In genomic region chr7:66921396-66921917, GRCh38 we compare ENCODE assay signal across 8 cellular contexts. TPM values are rescaled to one million over a fixed set of nuclear protein-coding genes. Genes with fewer than 3 reads are reported as not detected.
DNase-seq lines count a peak whose midpoint lies in the region; ATAC-seq and TF ChIP-seq lines count a peak whose summit lies in the region.

No MANE protein-coding gene starts in this region.

- 0% methylated on average over 11 to 39 of the region's 47 CpGs for WGBS in testis, 2 donors

- H3K27ac Mint-ChIP-seq in CD14-positive monocyte (peak overlapping the region; percentile 87 to 95 (median 93)), T-helper 17 cell (peak overlapping the region; percentile 94)

- peaks cover 26% of the 10 kb centered on the region for H3K4me1 Mint-ChIP-seq in CD14-positive monocyte
- peaks cover 22% of the 10 kb centered on the region for H3K4me1 Mint-ChIP-seq in T-helper 17 cell

- H3K9me3 Mint-ChIP-seq in CD14-positive monocyte = peaks cover 0 to 2% (median 0%) of the 10 kb centered on the region in 7 donors

- intact Hi-C loops in CD14-positive monocyte (cut with micrococcal nuclease) (loop anchor here (5.0 kb wide), 2 partner anchors 66 to 79 kb away; no protein-coding TSS in a partner anchor), dorsolateral prefrontal cortex (cut with DNase I) (loop anchor here (2.0 kb wide), 3 partner anchors 73 to 181 kb away; partner anchors contain the start of genes RABGEF1 (in 1 of the 2) and SBDS (in 1 of the 2)), testis (cut with DNase I; ENCODE audit: low total_unique reads) (no loop called here)

- H3K4me3 ChIP-seq in dorsolateral prefrontal cortex = peak overlapping the region; percentile 62 to 99 (median 92)
- peak overlapping the region; percentile 86 to 91 for H3K4me3 ChIP-seq in testis

- no peaks in the 10 kb centered on the region for H3K36me3 ChIP-seq in testis (ENCODE audit: low read depth, missing control alignments)

- TF ChIP-seq POLR2A in testis (IDR thresholded peaks at IDR 0.05) = no peak

- H3K9me3 ChIP-seq in T-helper 17 cell (ENCODE audit: control insufficient read depth, low read length, poor library complexity, severe bottlenecking) (no peaks in the 10 kb centered on the region), testis (no peaks in the 10 kb centered on the region)

- ATAC-seq in GM19372 (IDR thresholded peaks at IDR 0.05; ENCODE audit: low read depth, unreplicated experiment) (peak; percentile 23), HG03520 (IDR thresholded peaks at IDR 0.05; ENCODE audit: unreplicated experiment) (peak; percentile 22), T-helper 17 cell (peak; percentile 1)

- H3K4me1 ChIP-seq in testis = peaks cover 11% of the 10 kb centered on the region

- H3K27ac ChIP-seq in dorsolateral prefrontal cortex (peak overlapping the region in 42 of 59 donors; percentile 18 to 87 (median 71)), testis (peak overlapping the region; percentile 36 to 84)

- peaks cover 0 to 1% (median 0%) of the 10 kb centered on the region in 3 donors for H3K27me3 Mint-ChIP-seq in CD14-positive monocyte (ENCODE audit: low read depth in 3 of 3)
- no peaks in the 10 kb centered on the region for H3K27me3 Mint-ChIP-seq in T-helper 17 cell

- H3K4me3 Mint-ChIP-seq in CD14-positive monocyte (peak overlapping the region; percentile 86 to 95), T-helper 17 cell (peak overlapping the region; percentile 96)

- H3K27me3 ChIP-seq in dorsolateral prefrontal cortex (no peaks in the 10 kb centered on the region), testis (no peaks in the 10 kb centered on the region)

- peaks cover 6 to 16% of the 10 kb centered on the region in 2 donors for H3K36me3 Mint-ChIP-seq in CD14-positive monocyte
- H3K36me3 Mint-ChIP-seq in T-helper 17 cell (ENCODE audit: low read depth) = peaks cover 8% of the 10 kb centered on the region

- DNase-seq in CD14-positive monocyte (ENCODE audit: low spot score) (no peak), T-helper 17 cell (peak in 2 of 3 donors; percentile 9 to 11), dorsolateral prefrontal cortex (peak in 2 of 10 donors; percentile 10 to 25), lung microvascular endothelial cell (ENCODE audit: low read depth in 2 of 2) (peak; percentile 35 to 38), testis (peak; percentile 33)
- DNase-seq in NK-92 treated with Interleukin-12 subunit alpha and Interleukin-12 subunit beta, amount 100 ng/mL, for 24 hours (lab: John Stamatoyannopoulos, UW) = no peak

- TF ChIP-seq CTCF in CD14-positive monocyte (IDR thresholded peaks at IDR 0.05) (no peak), dorsolateral prefrontal cortex (IDR thresholded peaks at IDR 0.05 in 54 of 56, conservative IDR thresholded peaks at IDR 0.05 in 2 of 56; ENCODE audit: low read depth in 1 of 56, partially characterized antibody in 56 of 56) (no peak), testis (IDR thresholded peaks at IDR 0.05) (no peak)

RNA-seq across cellular contexts. Expression of gene TMEM248, which starts 0.4 kb away (rescaled TPM):
- polyA plus RNA-seq in CD14-positive monocyte (10 to 100 TPM; 67.5 to 78.3 TPM), testis (ENCODE audit: insufficient read depth, low read depth, low replicate concordance) (139 TPM)
- total RNA-seq in T-helper 17 cell (10 to 100 TPM; 73.7 to 87.4 TPM), dorsolateral prefrontal cortex (100 to 1,000 TPM in 4 of 120 experiments, 10 to 100 TPM in 116; 55.9 to 106 (median 78.3) TPM), lung microvascular endothelial cell (42.9 and 67.1 TPM in 2 replicates), testis (100 to 1,000 TPM; 181 to 221 TPM)

Comparison
In these comparisons a context has a peak if more than half of its experiments do, and no peak if none do; other contexts are left out.
1. DNase-seq: peak in T-helper 17 cell (2 of 3), lung microvascular endothelial cell (2 of 2) and testis (single experiment); none in CD14-positive monocyte (single experiment) and NK-92 treated with Interleukin-12 subunit alpha and Interleukin-12 subunit beta, amount 100 ng/mL, for 24 hours (single experiment).
2. Peak in every context shown above with its lines, with median percentiles within 50 percentile points of each other: ATAC-seq.